In genomic region chr9:123036886-123037540, GRCh38 we compare ENCODE assay signal across 20 cellular contexts. TPM values are rescaled to one million over a fixed set of nuclear protein-coding genes. Genes with fewer than 3 reads are reported as not detected.
DNase-seq lines count a peak whose midpoint lies in the region; ATAC-seq, FAIRE-seq and TF ChIP-seq lines count a peak whose summit lies in the region.
"Had no signal": no experiment of that assay in that cellular context is flagged by ENCODE, and none has a peak within 500 bp of the region (broad histone marks: within the 10 kb centered on the region; RNA-seq: fewer than 3 reads in every experiment).

No MANE protein-coding gene starts in this region.

- no peak for DNase-seq in H54 (ENCODE audit: insufficient read length, low spot score)
- DNase-seq in central memory CD8-positive, alpha-beta T cell (ENCODE audit: low spot score in 2 of 2), result no peak
- DNase-seq in left ventricle myocardium superior, result no peak
- no peak for DNase-seq in gastrocnemius medialis
- DNase-seq in naive thymus-derived CD4-positive, alpha-beta T cell, result no peak
- DNase-seq in activated naive CD4-positive, alpha-beta T cell treated with Interleukin-2 at 50 U/mL for 16 hours, result no peak
- DNase-seq in SIG-M5 (lab: John Stamatoyannopoulos, UW), result no peak
- DNase-seq in frontal cortex (ENCODE audit: low spot score in 2 of 2), result no peak
- DNase-seq: activated T-cell treated with anti-CD3 and anti-CD28 coated beads, Interleukin-2, amount 50 U/mL, for 48 hours; adrenal gland; CD8-positive, alpha-beta memory T cell; hypothalamus; NCI-H1092; NCI-H526; stimulated activated CD4-positive, alpha-beta T cell treated with anti-CD3 and anti-CD28 coated beads, Interleukin-12 subunit alpha, Interleukin-12 subunit beta, amount 100 ng/mL, for 4 hours had no signal

- CTCF ChIA-PET in naive thymus-derived CD4-positive, alpha-beta T cell (lab: Charles Lee), result no interaction called here

- H3K4me3 Mint-ChIP-seq in central memory CD8-positive, alpha-beta T cell, result no peak overlapping the region
- H3K4me3 Mint-ChIP-seq in naive thymus-derived CD4-positive, alpha-beta T cell, result no peak overlapping the region
- H3K4me3 Mint-ChIP-seq: CD8-positive, alpha-beta memory T cell had no signal

- no peaks in the 10 kb centered on the region for H3K36me3 ChIP-seq in gastrocnemius medialis
- H3K36me3 ChIP-seq in naive thymus-derived CD4-positive, alpha-beta T cell (ENCODE audit: control insufficient read depth in 2 of 3, insufficient read depth in 3 of 3, low read length in 3 of 3), result peaks cover 0 to 22% (median 4%) of the 10 kb centered on the region in 3 experiments
- H3K36me3 ChIP-seq: adrenal gland had no signal

- H3K27ac Mint-ChIP-seq in central memory CD8-positive, alpha-beta T cell (ENCODE audit: low read depth), result peak overlapping the region; percentile 48
- peak overlapping the region in 1 of 9 donors; percentile 28 for H3K27ac Mint-ChIP-seq in naive thymus-derived CD4-positive, alpha-beta T cell

- FAIRE-seq in H54 (lab: Jason Lieb, UNC), result peak; percentile 92
- FAIRE-seq in frontal cortex (lab: Jason Lieb, UNC), result no peak
- FAIRE-seq: K562 had no signal

- H3K36me3 Mint-ChIP-seq in central memory CD8-positive, alpha-beta T cell (ENCODE audit: insufficient read depth), result peaks cover 2% of the 10 kb centered on the region
- peaks cover 7 to 42% (median 26%) of the 10 kb centered on the region in 5 donors for H3K36me3 Mint-ChIP-seq in naive thymus-derived CD4-positive, alpha-beta T cell

- no peaks in the 10 kb centered on the region for H3K27me3 Mint-ChIP-seq in central memory CD8-positive, alpha-beta T cell
- H3K27me3 Mint-ChIP-seq in naive thymus-derived CD4-positive, alpha-beta T cell, result no peaks in the 10 kb centered on the region
- H3K27me3 Mint-ChIP-seq: CD8-positive, alpha-beta memory T cell had no signal

- no peak overlapping the region for H3K4me3 ChIP-seq in gastrocnemius medialis
- H3K4me3 ChIP-seq in naive thymus-derived CD4-positive, alpha-beta T cell (ENCODE audit: low read length), result no peak overlapping the region
- H3K4me3 ChIP-seq: adrenal gland, K562 had no signal

- H3K9me3 ChIP-seq in gastrocnemius medialis, result no peaks in the 10 kb centered on the region
- no peaks in the 10 kb centered on the region for H3K9me3 ChIP-seq in naive thymus-derived CD4-positive, alpha-beta T cell (ENCODE audit: control insufficient read depth in 2 of 3, low read length in 3 of 3)
- H3K9me3 ChIP-seq: adrenal gland had no signal

- no peak for ATAC-seq in central memory CD8-positive, alpha-beta T cell (replicated peaks; ENCODE audit: extremely low read depth, poor library complexity, severe bottlenecking)
- ATAC-seq in left ventricle myocardium superior (peak; percentile 49), gastrocnemius medialis (no peak)
- ATAC-seq in naive thymus-derived CD4-positive, alpha-beta T cell, result no peak
- ATAC-seq: K562, SK-N-SH treated with all-trans-retinoic acid at 6 μM for 48 hours had no signal

- H3K9me3 Mint-ChIP-seq in central memory CD8-positive, alpha-beta T cell, result no peaks in the 10 kb centered on the region
- H3K9me3 Mint-ChIP-seq in naive thymus-derived CD4-positive, alpha-beta T cell, result peaks cover 0 to 1% (median 0%) of the 10 kb centered on the region in 11 donors
- H3K9me3 Mint-ChIP-seq: CD8-positive, alpha-beta memory T cell had no signal

- in situ Hi-C loops in gastrocnemius medialis (cut with MboI; ENCODE audit: low sequenced_read_pairs in 4 of 4), result no loop called here

- peak overlapping the region; percentile 1 to 37 (median 8) for H3K27ac ChIP-seq in gastrocnemius medialis
- no peak overlapping the region for H3K27ac ChIP-seq in naive thymus-derived CD4-positive, alpha-beta T cell (ENCODE audit: low read depth, low read length)
- H3K27ac ChIP-seq: adrenal gland, epithelial cell of prostate, HL-60 had no signal

- H3K4me1 Mint-ChIP-seq in central memory CD8-positive, alpha-beta T cell, result peaks cover 19% of the 10 kb centered on the region
- peaks cover 0 to 20% (median 10%) of the 10 kb centered on the region in 7 donors for H3K4me1 Mint-ChIP-seq in naive thymus-derived CD4-positive, alpha-beta T cell
- H3K4me1 Mint-ChIP-seq: CD8-positive, alpha-beta memory T cell had no signal

- POLR2A ChIA-PET in naive thymus-derived CD4-positive, alpha-beta T cell (lab: Charles Lee), result no interaction called here

- intact Hi-C loops in left ventricle myocardium superior (cut with micrococcal nuclease), result no loop called here
- intact Hi-C loops in gastrocnemius medialis (cut with DNase I; ENCODE audit: low total_unique reads), result no loop called here
- intact Hi-C loops in naive thymus-derived CD4-positive, alpha-beta T cell (cut with micrococcal nuclease), result no loop called here

- TF ChIP-seq POLR2A in H54 (IDR thresholded peaks at IDR 0.05; ENCODE audit: low read depth, low read length) (no peak), gastrocnemius medialis (IDR thresholded peaks at IDR 0.05) (no peak)

- H3K27me3 ChIP-seq in gastrocnemius medialis, result no peaks in the 10 kb centered on the region
- H3K27me3 ChIP-seq in naive thymus-derived CD4-positive, alpha-beta T cell (ENCODE audit: control insufficient read depth in 2 of 2, insufficient read depth in 2 of 2, low read length in 2 of 2), result no peaks in the 10 kb centered on the region
- H3K27me3 ChIP-seq: adrenal gland had no signal

- peaks cover 38 to 55% of the 10 kb centered on the region in 2 donors for H3K4me1 ChIP-seq in gastrocnemius medialis
- no peaks in the 10 kb centered on the region for H3K4me1 ChIP-seq in naive thymus-derived CD4-positive, alpha-beta T cell (ENCODE audit: control insufficient read depth in 2 of 2, insufficient read depth in 2 of 2, low read length in 2 of 2)

- TF ChIP-seq CTCF in gastrocnemius medialis (IDR thresholded peaks at IDR 0.05 in 4 of 5, conservative IDR thresholded peaks at IDR 0.05 in 1 of 5), result no peak

RNA-seq across cellular contexts. Expression of gene GPR21, which starts 3.5 kb away (rescaled TPM):
- 0.72 TPM for total RNA-seq in left ventricle myocardium superior
- total RNA-seq in gastrocnemius medialis, result 1 to 10 TPM in 2 of 4 donors, not detected in 2; 1.3 to 1.8 TPM
- total RNA-seq in naive thymus-derived CD4-positive, alpha-beta T cell, result 1 to 10 TPM in 4 of 5 experiments, not detected in 1; 1.1 to 2.4 (median 1.8) TPM
- not detected for polyA plus RNA-seq in naive thymus-derived CD4-positive, alpha-beta T cell
- total RNA-seq in frontal cortex, result 28.9 TPM
- total RNA-seq: myocyte had no signal
- polyA plus RNA-seq: CD8-positive, alpha-beta memory T cell; K562 had no signal
